ENCODE assay signal across 8 cellular contexts in genomic region chr14:94132285-94132887, GRCh38. TPM values are rescaled to one million over a fixed set of nuclear protein-coding genes. Genes with fewer than 3 reads are reported as not detected.
A peak's percentile ranks its signal among the peaks of the same experiment; 100 is the strongest.
DNase-seq lines count a peak whose midpoint lies in the region; ATAC-seq, FAIRE-seq and TF ChIP-seq lines count a peak whose summit lies in the region.

No MANE protein-coding gene starts in this region.

- no peak overlapping the region for H3K9ac ChIP-seq in kidney (ENCODE audit: low read length in 2 of 2)

- H3K36me3 ChIP-seq in body of pancreas (replicated peaks in 1 of 2; ENCODE audit: insufficient read depth in 1 of 2, low read depth in 2 of 2), result no peaks in the 10 kb centered on the region
- H3K36me3 ChIP-seq in kidney (ENCODE audit: control insufficient read depth in 1 of 2, insufficient read depth in 2 of 2, low read length in 2 of 2), result no peaks in the 10 kb centered on the region

- no peak overlapping the region for H3K4me3 ChIP-seq in AG09309 (ENCODE audit: control insufficient read depth, low read depth, low read length)
- H3K4me3 ChIP-seq in body of pancreas, result no peak overlapping the region
- H3K4me3 ChIP-seq in kidney (ENCODE audit: low read length in 2 of 2), result no peak overlapping the region

- intact Hi-C loops in body of pancreas (cut with DNase I) (no loop called here), kidney (cut with DNase I) (no loop called here)

- peaks cover 0 to 8% of the 10 kb centered on the region in 2 donors for H3K27me3 ChIP-seq in body of pancreas

- ATAC-seq in GM18502 (IDR thresholded peaks at IDR 0.05; ENCODE audit: poor library complexity, unreplicated experiment) (peak; percentile 41), body of pancreas (peak; percentile 36), HG03520 (IDR thresholded peaks at IDR 0.05; ENCODE audit: unreplicated experiment) (no peak)

- TF ChIP-seq POLR2A in body of pancreas (IDR thresholded peaks at IDR 0.05), result no peak

- H3K27ac ChIP-seq in body of pancreas, result no peak overlapping the region
- no peak overlapping the region for H3K27ac ChIP-seq in kidney (ENCODE audit: low read depth in 2 of 2, low read length in 2 of 2)

- WGBS in body of pancreas, 2 donors, result 38 to 48% methylated on average over 4 of the region's 4 CpGs

- H3K4me1 ChIP-seq in body of pancreas, result peaks cover 16% of the 10 kb centered on the region
- peaks cover 0 to 8% of the 10 kb centered on the region in 2 donors for H3K4me1 ChIP-seq in kidney (ENCODE audit: control insufficient read depth in 1 of 2, insufficient read depth in 1 of 2, low read depth in 1 of 2, low read length in 2 of 2)

- DNase-seq in AG09309 (ENCODE audit: low read depth) (no peak), NCI-H1417 (lab: John Stamatoyannopoulos, UW) (peak; percentile 67 to 93 (median 76)), SW480 (ENCODE audit: low spot score) (peak; percentile 78), body of pancreas (peak; percentile 59 to 73 (median 68)), kidney (no peak)
- peak; percentile 34 to 53 (median 40) for DNase-seq in stimulated activated CD4-positive, alpha-beta T cell treated with anti-CD3 and anti-CD28 coated beads, TNF-alpha, amount 100 ng/mL, for 24 hours (ENCODE audit: low read depth in 3 of 3)

- H3K9me3 ChIP-seq in body of pancreas (no peaks in the 10 kb centered on the region), kidney (ENCODE audit: control insufficient read depth in 1 of 2, low read length in 2 of 2) (no peaks in the 10 kb centered on the region)

- FAIRE-seq in kidney (lab: Jason Lieb, UNC), result peak; percentile 72

- TF ChIP-seq CTCF in AG09309 (IDR thresholded peaks at IDR 0.05; ENCODE audit: control insufficient read depth, insufficient read depth, low read depth, low read length, missing control alignments) (peak; percentile 77), body of pancreas (IDR thresholded peaks at IDR 0.05) (peak; percentile 35 to 78 (median 67)), kidney (IDR thresholded peaks at IDR 0.05; ENCODE audit: borderline replicate concordance, extremely low read depth, insufficient read depth) (peak; percentile 54)

RNA-seq across cellular contexts. Expression of gene IFI27L2, which starts 3.0 kb away (rescaled TPM):
- total RNA-seq in body of pancreas (10 to 100 TPM; 12.7 to 66.3 TPM), kidney (28.2 TPM)
- 223 TPM for polyA plus RNA-seq in kidney (ENCODE audit: insufficient read depth, low read depth, low replicate concordance)

RNA-seq across cellular contexts. Expression of gene IFI27, which starts 21.9 kb away (rescaled TPM):
- total RNA-seq in body of pancreas, result 10 to 100 TPM in 1 of 2 donors, 1 to 10 TPM in 1; 8.8 to 38.6 TPM
- 143 TPM for total RNA-seq in kidney
- polyA plus RNA-seq in kidney (ENCODE audit: insufficient read depth, low read depth, low replicate concordance), result 356 TPM

RNA-seq across cellular contexts. Expression of gene PPP4R4, which starts 41.7 kb away (rescaled TPM):
- total RNA-seq in body of pancreas (1 to 10 TPM; 1.3 to 2.6 TPM), kidney (0.47 TPM)
- polyA plus RNA-seq in kidney (ENCODE audit: insufficient read depth, low read depth, low replicate concordance), result not detected

RNA-seq across cellular contexts. Expression of gene IFI27L1, which starts 51.3 kb away (rescaled TPM):
- total RNA-seq in body of pancreas (1 to 10 TPM; 3.4 to 5.6 TPM), kidney (22.5 TPM)
- 30.6 TPM for polyA plus RNA-seq in kidney (ENCODE audit: insufficient read depth, low read depth, low replicate concordance)

RNA-seq across cellular contexts. Expression of gene DDX24, which starts 51.4 kb away (rescaled TPM):
- 10 to 100 TPM; 48.0 to 95.6 TPM for total RNA-seq in body of pancreas
- 193 TPM for total RNA-seq in kidney
- polyA plus RNA-seq in kidney (ENCODE audit: insufficient read depth, low read depth, low replicate concordance), result 139 TPM

Comparison
In these comparisons a context has a peak if more than half of its experiments do, and no peak if none do; other contexts are left out.
1. DNase-seq: peak in NCI-H1417 (3 of 3), SW480 (single experiment), body of pancreas (4 of 4) and stimulated activated CD4-positive, alpha-beta T cell treated with anti-CD3 and anti-CD28 coated beads, TNF-alpha, amount 100 ng/mL, for 24 hours (3 of 3); none in AG09309 (single experiment) and kidney (single experiment).
2. Peak in every context shown above with its lines, with median percentiles within 50 percentile points of each other: CTCF ChIP-seq.